ENCODE assay signal across 20 cellular contexts in the genomic region with DNA sequence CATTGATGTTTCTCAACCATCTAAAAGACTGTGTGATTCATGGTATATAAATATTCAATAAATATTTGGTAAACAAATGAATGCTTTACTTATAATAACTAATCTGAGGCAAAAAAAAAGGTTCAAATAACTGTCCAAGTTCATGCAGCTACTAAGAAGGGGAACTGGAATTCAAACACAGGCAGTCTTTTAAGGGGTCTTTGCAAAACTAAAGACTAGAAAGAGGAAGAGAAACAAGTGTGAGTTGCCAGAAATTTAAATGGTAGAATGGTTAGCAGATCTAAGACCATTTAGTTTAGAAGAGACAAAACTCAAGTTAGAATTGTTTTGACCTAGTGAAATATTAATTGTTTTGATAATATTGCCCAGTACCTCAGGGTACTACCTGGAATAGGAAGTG.
DNase-seq lines count a peak whose midpoint lies in the region; ATAC-seq lines count a peak whose summit lies in the region.
"Had no signal": no experiment of that assay in that cellular context is flagged by ENCODE, and none has a peak within 500 bp of the region (broad histone marks: within the 10 kb centered on the region; RNA-seq: fewer than 3 reads in every experiment).

No MANE protein-coding gene starts in this region.

- ATAC-seq in GM18861 (IDR thresholded peaks at IDR 0.05; ENCODE audit: unreplicated experiment) (peak; percentile 80), GM21576 (IDR thresholded peaks at IDR 0.05; ENCODE audit: unreplicated experiment) (peak; percentile 63), HG03565 (IDR thresholded peaks at IDR 0.05; ENCODE audit: unreplicated experiment) (peak; percentile 67), HG02798 (IDR thresholded peaks at IDR 0.05; ENCODE audit: poor library complexity, unreplicated experiment) (no peak)
- ATAC-seq: gastrocnemius medialis, right cardiac atrium had no signal

- DNase-seq in medulla oblongata (ENCODE audit: extremely low spot score) (peak; percentile 42), NCI-H526 treated with DMSO at 0.1 percent for 48 hours (lab: John Stamatoyannopoulos, UW) (no peak), NCI-H82 (lab: John Stamatoyannopoulos, UW) (no peak)
- DNase-seq: activated CD4-positive, alpha-beta memory T cell treated with anti-CD3 and anti-CD28 coated beads for 36 hours; activated naive CD4-positive, alpha-beta T cell treated with anti-CD3 and anti-CD28 coated beads, Interleukin-2, amount 50 U/mL, for 16 hours; activated T-cell treated with anti-CD3 and anti-CD28 coated beads, Interleukin-2, amount 50 U/mL, for 24 hours; aorta; CD4-positive, CD25-positive, alpha-beta regulatory T cell; central memory CD4-positive, alpha-beta T cell; erythroblast; gastrocnemius medialis; GF-D8; NCI-H2029; right cardiac atrium; Right ventricle myocardium superior; WERI-Rb-1 had no signal
